In the genomic region with DNA sequence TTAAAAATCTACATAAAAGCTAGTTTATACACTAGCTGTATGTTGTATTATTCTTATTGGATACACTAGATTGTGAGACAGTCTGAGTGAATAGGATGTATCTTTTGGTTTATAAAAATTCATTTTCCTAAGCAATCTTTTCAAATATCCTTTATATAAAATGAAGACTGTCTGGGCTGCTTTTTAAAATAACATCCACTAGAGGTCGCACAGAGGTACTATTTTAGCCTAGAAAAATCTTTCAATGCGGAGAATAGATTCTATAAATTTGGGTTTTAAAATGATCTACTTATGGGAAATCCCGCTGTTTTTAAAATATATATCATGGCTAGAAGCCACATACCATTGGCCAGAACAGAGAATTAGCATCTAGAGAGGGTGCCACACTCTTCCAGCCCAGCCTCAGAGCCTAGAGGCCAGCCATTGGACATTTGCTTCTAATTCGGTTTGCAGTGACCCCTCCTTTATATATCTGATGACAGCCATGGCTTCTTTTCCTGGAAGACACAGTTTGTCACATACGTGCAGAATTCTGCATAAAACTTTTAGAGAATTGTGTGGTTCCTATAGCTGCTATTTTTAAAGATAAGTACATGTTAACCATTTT, we compare ENCODE assay signal across 8 cellular contexts.
DNase-seq lines count a peak whose midpoint lies in the region; ATAC-seq and TF ChIP-seq lines count a peak whose summit lies in the region.

No MANE protein-coding gene starts in this region.

- peak; percentile 61 for TF ChIP-seq CTCF in AG09319 (IDR thresholded peaks at IDR 0.05; ENCODE audit: low read depth, low read length)

- ATAC-seq in GM18511 (IDR thresholded peaks at IDR 0.05; ENCODE audit: unreplicated experiment) (peak; percentile 64), HG02884 (IDR thresholded peaks at IDR 0.05; ENCODE audit: unreplicated experiment) (no peak)

- DNase-seq in AG09319 (ENCODE audit: extremely low read depth, low read depth) (no peak), NCI-H146 (lab: John Stamatoyannopoulos, UW) (peak; percentile 15), amniotic epithelial cell (ENCODE audit: low read depth) (peak; percentile 21), kidney tubule cell (ENCODE audit: low spot score) (peak; percentile 44), epidermal melanocyte (ENCODE audit: insufficient read length, low spot score) (no peak), NCI-H1436 treated with DMSO at 0.1 percent for 48 hours (lab: John Stamatoyannopoulos, UW) (no peak)

Comparison
In these comparisons a context has a peak if more than half of its experiments do, and no peak if none do; other contexts are left out.
1. DNase-seq: peak in NCI-H146 (single experiment), amniotic epithelial cell (single experiment) and kidney tubule cell (single experiment); none in AG09319 (single experiment), epidermal melanocyte (single experiment) and NCI-H1436 treated with DMSO at 0.1 percent for 48 hours (single experiment).